1 cellular context compared by ENCODE assay signal in genomic region chr7:75783058-75783457, GRCh38.
TF ChIP-seq lines count a peak whose summit lies in the region.

No MANE protein-coding gene starts in this region.

TF ChIP-seq in K562, 482 proteins besides CTCF, POLR2A, EP300 and RAD21:
- TF ChIP-seq MEF2D (tag; conservative IDR thresholded peaks at IDR 0.05; ENCODE audit: low read depth) (0 out of 2 replicates have a peak, but pooled peaks have one; percentile 20), ZNF592 (IDR thresholded peaks at IDR 0.05) (peak; percentile 72; the same call in 1 of the 2 replicates), NFRKB (IDR thresholded peaks at IDR 0.05; ENCODE audit: low read depth) (peak; percentile 62; the same call in 1 of the 2 replicates)
- TF ChIP-seq, protein P1, sequence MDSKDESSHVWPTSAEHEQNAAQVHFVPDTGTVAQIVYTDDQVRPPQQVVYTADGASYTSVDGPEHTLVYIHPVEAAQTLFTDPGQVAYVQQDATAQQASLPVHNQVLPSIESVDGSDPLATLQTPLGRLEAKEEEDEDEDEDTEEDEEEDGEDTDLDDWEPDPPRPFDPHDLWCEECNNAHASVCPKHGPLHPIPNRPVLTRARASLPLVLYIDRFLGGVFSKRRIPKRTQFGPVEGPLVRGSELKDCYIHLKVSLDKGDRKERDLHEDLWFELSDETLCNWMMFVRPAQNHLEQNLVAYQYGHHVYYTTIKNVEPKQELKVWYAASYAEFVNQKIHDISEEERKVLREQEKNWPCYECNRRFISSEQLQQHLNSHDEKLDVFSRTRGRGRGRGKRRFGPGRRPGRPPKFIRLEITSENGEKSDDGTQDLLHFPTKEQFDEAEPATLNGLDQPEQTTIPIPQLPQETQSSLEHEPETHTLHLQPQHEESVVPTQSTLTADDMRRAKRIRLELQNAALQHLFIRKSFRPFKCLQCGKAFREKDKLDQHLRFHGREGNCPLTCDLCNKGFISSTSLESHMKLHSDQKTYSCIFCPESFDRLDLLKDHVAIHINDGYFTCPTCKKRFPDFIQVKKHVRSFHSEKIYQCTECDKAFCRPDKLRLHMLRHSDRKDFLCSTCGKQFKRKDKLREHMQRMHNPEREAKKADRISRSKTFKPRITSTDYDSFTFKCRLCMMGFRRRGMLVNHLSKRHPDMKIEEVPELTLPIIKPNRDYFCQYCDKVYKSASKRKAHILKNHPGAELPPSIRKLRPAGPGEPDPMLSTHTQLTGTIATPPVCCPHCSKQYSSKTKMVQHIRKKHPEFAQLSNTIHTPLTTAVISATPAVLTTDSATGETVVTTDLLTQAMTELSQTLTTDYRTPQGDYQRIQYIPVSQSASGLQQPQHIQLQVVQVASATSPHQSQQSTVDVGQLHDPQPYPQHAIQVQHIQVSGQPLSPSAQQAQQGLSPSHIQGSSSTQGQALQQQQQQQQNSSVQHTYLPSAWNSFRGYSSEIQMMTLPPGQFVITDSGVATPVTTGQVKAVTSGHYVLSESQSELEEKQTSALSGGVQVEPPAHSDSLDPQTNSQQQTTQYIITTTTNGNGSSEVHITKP (IDR thresholded peaks at IDR 0.05; ENCODE audit: partially characterized antibody), result peak; percentile 53
- TF ChIP-seq, protein P2, sequence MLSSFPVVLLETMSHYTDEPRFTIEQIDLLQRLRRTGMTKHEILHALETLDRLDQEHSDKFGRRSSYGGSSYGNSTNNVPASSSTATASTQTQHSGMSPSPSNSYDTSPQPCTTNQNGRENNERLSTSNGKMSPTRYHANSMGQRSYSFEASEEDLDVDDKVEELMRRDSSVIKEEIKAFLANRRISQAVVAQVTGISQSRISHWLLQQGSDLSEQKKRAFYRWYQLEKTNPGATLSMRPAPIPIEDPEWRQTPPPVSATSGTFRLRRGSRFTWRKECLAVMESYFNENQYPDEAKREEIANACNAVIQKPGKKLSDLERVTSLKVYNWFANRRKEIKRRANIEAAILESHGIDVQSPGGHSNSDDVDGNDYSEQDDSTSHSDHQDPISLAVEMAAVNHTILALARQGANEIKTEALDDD (IDR thresholded peaks at IDR 0.05), result peak; percentile 58
